In genomic region chr1:66300986-66301451, GRCh38 we compare ENCODE assay signal across 7 cellular contexts.
DNase-seq lines count a peak whose midpoint lies in the region; ATAC-seq and TF ChIP-seq lines count a peak whose summit lies in the region.

No MANE protein-coding gene starts in this region.

- H3K79me2 ChIP-seq in trophoblast cell (ENCODE audit: control insufficient read depth, insufficient read depth, low read length, poor library complexity), result no peaks in the 10 kb centered on the region

- H3K4ac ChIP-seq in trophoblast cell (ENCODE audit: low read depth, low read length), result no peak overlapping the region

- intact Hi-C loops in mucosa of descending colon (cut with DNase I, micrococcal nuclease), result no loop called here

- ATAC-seq in GM18861 (IDR thresholded peaks at IDR 0.05; ENCODE audit: unreplicated experiment) (peak; percentile 73), HG02610 (IDR thresholded peaks at IDR 0.05; ENCODE audit: unreplicated experiment) (peak; percentile 82), mucosa of descending colon (peak; percentile 82)

- H3K4me1 ChIP-seq in mucosa of descending colon (ENCODE audit: low read depth) (peaks cover 6% of the 10 kb centered on the region), trophoblast cell (ENCODE audit: control insufficient read depth in 1 of 2, insufficient read depth in 2 of 2, low read length in 2 of 2) (no peaks in the 10 kb centered on the region)

- H2BK12ac ChIP-seq in trophoblast cell (ENCODE audit: low read length), result no peak overlapping the region

- DNase-seq in NCI-H226, result peak; percentile 37
- DNase-seq in brain microvascular endothelial cell, result peak; percentile 36
- DNase-seq in mucosa of descending colon, result no peak
- no peak for DNase-seq in GF-D8 (lab: John Stamatoyannopoulos, UW)
- DNase-seq in trophoblast cell, result no peak

- no peak overlapping the region for H2BK120ac ChIP-seq in trophoblast cell (ENCODE audit: insufficient read depth, low read length, poor library complexity)

- in situ Hi-C loops in brain microvascular endothelial cell (cut with HindIII; ENCODE audit: low pct_ligation_motif_present, low sequenced_read_pairs), result no loop called here

- H2AK5ac ChIP-seq in trophoblast cell (ENCODE audit: low read length), result no peak overlapping the region

- H4K12ac ChIP-seq in trophoblast cell (ENCODE audit: low read depth, low read length), result no peak overlapping the region

- no peaks in the 10 kb centered on the region for H3K27me3 ChIP-seq in brain microvascular endothelial cell (replicated peaks)
- no peaks in the 10 kb centered on the region for H3K27me3 ChIP-seq in trophoblast cell (ENCODE audit: insufficient read depth, low read length)

- no peak overlapping the region for H3K4me2 ChIP-seq in trophoblast cell (ENCODE audit: low read length)

- H4K91ac ChIP-seq in trophoblast cell (ENCODE audit: low read depth, low read length), result no peak overlapping the region

- H3K9ac ChIP-seq in trophoblast cell (ENCODE audit: low read length), result no peak overlapping the region

- no peak overlapping the region for H4K8ac ChIP-seq in trophoblast cell (ENCODE audit: low read depth, low read length)

- no peaks in the 10 kb centered on the region for H3K79me1 ChIP-seq in trophoblast cell (ENCODE audit: low read length)

- no peak overlapping the region for H3K14ac ChIP-seq in trophoblast cell (ENCODE audit: low read length)

- TF ChIP-seq CTCF in brain microvascular endothelial cell (IDR thresholded peaks at IDR 0.05; ENCODE audit: low read depth, low read length, missing control alignments) (no peak), mucosa of descending colon (IDR thresholded peaks at IDR 0.05) (no peak)

- H2AFZ ChIP-seq in trophoblast cell (ENCODE audit: insufficient read depth, low read length, poor library complexity), result no peak overlapping the region

- no peak overlapping the region for H2BK5ac ChIP-seq in trophoblast cell (ENCODE audit: low read depth, low read length, poor library complexity)

- no peak overlapping the region for H3K23ac ChIP-seq in trophoblast cell (ENCODE audit: low read length)

- WGBS in trophoblast cell (ENCODE audit: extremely low coverage, insufficient coverage, insufficient read length), result no CpG with 5 or more reads among the region's 4 CpGs

- H3K36me3 ChIP-seq in brain microvascular endothelial cell (replicated peaks) (no peaks in the 10 kb centered on the region), mucosa of descending colon (ENCODE audit: low read depth) (no peaks in the 10 kb centered on the region), trophoblast cell (ENCODE audit: control insufficient read depth in 1 of 2, insufficient read depth in 2 of 2, low read length in 2 of 2) (no peaks in the 10 kb centered on the region)

- H3K9me3 ChIP-seq in mucosa of descending colon, result no peaks in the 10 kb centered on the region
- no peaks in the 10 kb centered on the region for H3K9me3 ChIP-seq in trophoblast cell (ENCODE audit: insufficient read depth, low read depth, low read length)

- H3K18ac ChIP-seq in trophoblast cell (ENCODE audit: low read length), result no peak overlapping the region

- H3K4me3 ChIP-seq in brain microvascular endothelial cell (ENCODE audit: low read depth, low read length) (peak overlapping the region; percentile 18), mucosa of descending colon (no peak overlapping the region), trophoblast cell (ENCODE audit: low read depth, low read length) (no peak overlapping the region)

- peak overlapping the region; percentile 54 for H3K27ac ChIP-seq in brain microvascular endothelial cell
- no peak overlapping the region for H3K27ac ChIP-seq in trophoblast cell (ENCODE audit: low read depth, low read length)

Comparison
In these comparisons a context has a peak if more than half of its experiments do, and no peak if none do; other contexts are left out.
1. DNase-seq: peak in NCI-H226 (single experiment) and brain microvascular endothelial cell (single experiment); none in mucosa of descending colon (0 of 3), GF-D8 (single experiment) and trophoblast cell (0 of 2).
2. Peak in every context shown above with its lines, with median percentiles within 50 percentile points of each other: ATAC-seq.